Comparison of ENCODE assay signal across 21 cellular contexts in the genomic region with DNA sequence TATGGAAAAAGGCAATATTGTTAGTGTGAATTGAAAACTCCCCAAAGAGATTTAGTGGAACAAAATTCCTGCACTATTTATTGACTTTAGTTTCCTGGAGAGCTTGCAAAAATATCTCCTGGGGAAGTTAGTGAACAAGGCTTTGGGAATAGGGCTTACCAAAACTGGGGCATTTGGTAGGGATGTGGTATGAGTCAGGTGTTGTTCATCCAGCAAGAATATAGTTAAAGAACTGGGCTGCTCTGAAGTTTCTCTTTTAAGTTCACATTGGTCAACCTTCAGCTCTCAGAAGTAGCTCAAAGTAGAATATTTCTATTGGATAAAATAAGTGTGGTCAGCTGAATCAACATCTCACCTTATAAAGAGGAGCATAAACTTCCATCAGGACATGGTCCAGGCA.
DNase-seq lines count a peak whose midpoint lies in the region; ATAC-seq, FAIRE-seq and TF ChIP-seq lines count a peak whose summit lies in the region.
"Had no signal": no experiment of that assay in that cellular context is flagged by ENCODE, and none has a peak within 500 bp of the region (broad histone marks: within the 10 kb centered on the region; RNA-seq: fewer than 3 reads in every experiment).

No MANE protein-coding gene starts in this region.

- no peaks in the 10 kb centered on the region for H3K27me3 ChIP-seq in astrocyte (ENCODE audit: insufficient read depth, low read length)
- H3K27me3 ChIP-seq in foreskin keratinocyte, result no peaks in the 10 kb centered on the region
- H3K27me3 ChIP-seq in hepatocyte, result no peaks in the 10 kb centered on the region
- no peaks in the 10 kb centered on the region for H3K27me3 ChIP-seq in CD8-positive, alpha-beta T cell (ENCODE audit: insufficient read depth, low read length)

- no peak overlapping the region for H3K27ac Mint-ChIP-seq in astrocyte (ENCODE audit: unreplicated experiment)
- H3K27ac Mint-ChIP-seq in CD8-positive, alpha-beta T cell, result no peak overlapping the region

- H2AFZ ChIP-seq in astrocyte (ENCODE audit: low read depth, low read length) (no peak overlapping the region), hepatocyte (no peak overlapping the region)

- no peaks in the 10 kb centered on the region for H3K27me3 Mint-ChIP-seq in astrocyte (ENCODE audit: low read depth, unreplicated experiment)
- peaks cover 11% of the 10 kb centered on the region for H3K27me3 Mint-ChIP-seq in CD8-positive, alpha-beta T cell (ENCODE audit: low read depth)

- H3K36me3 Mint-ChIP-seq in astrocyte (ENCODE audit: low read depth, unreplicated experiment), result no peaks in the 10 kb centered on the region
- no peaks in the 10 kb centered on the region for H3K36me3 Mint-ChIP-seq in CD8-positive, alpha-beta T cell

- intact Hi-C loops in CD8-positive, alpha-beta T cell (cut with DNase I, micrococcal nuclease), result no loop called here

- H3K9me3 ChIP-seq in astrocyte (ENCODE audit: insufficient read depth, low read depth, low read length) (no peaks in the 10 kb centered on the region), hepatocyte (ENCODE audit: low read depth) (no peaks in the 10 kb centered on the region)
- H3K9me3 ChIP-seq in CD8-positive, alpha-beta T cell (ENCODE audit: low read length), result no peaks in the 10 kb centered on the region
- H3K9me3 ChIP-seq: Caco-2, HAP-1 had no signal

- H3K36me3 ChIP-seq in astrocyte (ENCODE audit: insufficient read depth, low read length) (no peaks in the 10 kb centered on the region), hepatocyte (replicated peaks; ENCODE audit: insufficient read depth, low read depth) (no peaks in the 10 kb centered on the region)
- no peaks in the 10 kb centered on the region for H3K36me3 ChIP-seq in CD8-positive, alpha-beta T cell (ENCODE audit: insufficient read depth, low read length)
- H3K36me3 ChIP-seq: HAP-1 had no signal

- no peaks in the 10 kb centered on the region for H3K9me3 Mint-ChIP-seq in astrocyte (ENCODE audit: unreplicated experiment)
- no peaks in the 10 kb centered on the region for H3K9me3 Mint-ChIP-seq in CD8-positive, alpha-beta T cell

- H3K4me1 Mint-ChIP-seq in astrocyte (ENCODE audit: low read depth, unreplicated experiment), result peaks cover 5% of the 10 kb centered on the region
- no peaks in the 10 kb centered on the region for H3K4me1 Mint-ChIP-seq in CD8-positive, alpha-beta T cell (ENCODE audit: low read depth)

- FAIRE-seq in astrocyte (lab: Jason Lieb, UNC), result no peak
- FAIRE-seq: GM12891, GM19239, K562, RCC 7860 had no signal

- H4K20me1 ChIP-seq in astrocyte (ENCODE audit: insufficient read depth, low read length) (no peaks in the 10 kb centered on the region), hepatocyte (ENCODE audit: insufficient read depth, poor library complexity, severe bottlenecking) (no peaks in the 10 kb centered on the region)

- H3K4me3 Mint-ChIP-seq in astrocyte (ENCODE audit: unreplicated experiment), result no peak overlapping the region
- no peak overlapping the region for H3K4me3 Mint-ChIP-seq in CD8-positive, alpha-beta T cell

- H3K4me2 ChIP-seq in astrocyte (ENCODE audit: low read length) (no peak overlapping the region), hepatocyte (no peak overlapping the region)

- DNase-seq in Daoy (ENCODE audit: low read depth) (peak; percentile 28), LHCN-M2 (ENCODE audit: low read depth) (peak; percentile 57), astrocyte (ENCODE audit: low read depth) (peak; percentile 54), foreskin keratinocyte (peak; percentile 27 to 66), hepatocyte (ENCODE audit: low spot score) (no peak), SKM-1 (lab: John Stamatoyannopoulos, UW; ENCODE audit: unreplicated experiment) (no peak), NCI-H82 (lab: John Stamatoyannopoulos, UW) (no peak)
- DNase-seq in CD8-positive, alpha-beta T cell, result no peak
- DNase-seq: C1 segment of cervical spinal cord, Caco-2, DMS53, MM.1S, NCI-H1105 treated with DMSO at 0.1 percent for 48 hours, NCI-H187 treated with DMSO at 0.1 percent for 48 hours, NCI-H2171, SIG-M5 had no signal

- no peak overlapping the region for H3K27ac ChIP-seq in astrocyte (ENCODE audit: low read depth, low read length)
- H3K27ac ChIP-seq in foreskin keratinocyte, result no peak overlapping the region
- no peak overlapping the region for H3K27ac ChIP-seq in hepatocyte
- H3K27ac ChIP-seq in CD8-positive, alpha-beta T cell (ENCODE audit: low read depth, low read length), result no peak overlapping the region

- H3K4me3 ChIP-seq in astrocyte (ENCODE audit: insufficient read depth, low read depth, low read length) (no peak overlapping the region), hepatocyte (no peak overlapping the region)
- no peak overlapping the region for H3K4me3 ChIP-seq in CD8-positive, alpha-beta T cell (ENCODE audit: low read depth, low read length)
- H3K4me3 ChIP-seq: HAP-1, K562 had no signal

- POLR2A ChIA-PET in CD8-positive, alpha-beta T cell (lab: Charles Lee), result no interaction called here

- no peak overlapping the region for H3K9ac ChIP-seq in astrocyte (ENCODE audit: low read length)

- H3K4me1 ChIP-seq in astrocyte (ENCODE audit: insufficient read depth, low read length), result peaks cover 5% of the 10 kb centered on the region
- no peaks in the 10 kb centered on the region for H3K4me1 ChIP-seq in foreskin keratinocyte
- H3K4me1 ChIP-seq in hepatocyte (ENCODE audit: insufficient read depth), result no peaks in the 10 kb centered on the region
- H3K4me1 ChIP-seq in CD8-positive, alpha-beta T cell (ENCODE audit: insufficient read depth, low read length), result no peaks in the 10 kb centered on the region
- H3K4me1 ChIP-seq: Caco-2, HAP-1 had no signal

- TF ChIP-seq CTCF in astrocyte (IDR thresholded peaks at IDR 0.05; ENCODE audit: insufficient read depth, low read depth, low read length), result no peak
- TF ChIP-seq CTCF in foreskin keratinocyte (conservative IDR thresholded peaks at IDR 0.05), result no peak
- TF ChIP-seq CTCF in hepatocyte (IDR thresholded peaks at IDR 0.05; ENCODE audit: poor library complexity), result no peak
- no peak for TF ChIP-seq CTCF in CD8-positive, alpha-beta T cell (IDR thresholded peaks at IDR 0.05)

- CTCF ChIA-PET in CD8-positive, alpha-beta T cell (lab: Charles Lee), result no interaction called here

- H3K9me2 ChIP-seq in hepatocyte (replicated peaks; ENCODE audit: insufficient read depth), result no peaks in the 10 kb centered on the region

- peak; percentile 97 for ATAC-seq in foreskin keratinocyte
- no peak for ATAC-seq in CD8-positive, alpha-beta T cell
- ATAC-seq: K562 had no signal

- H3K79me2 ChIP-seq in astrocyte (ENCODE audit: insufficient read depth, low read length) (no peaks in the 10 kb centered on the region), hepatocyte (no peaks in the 10 kb centered on the region)

Comparison
In these comparisons a context has a peak if more than half of its experiments do, and no peak if none do; other contexts are left out.
1. DNase-seq: peak in Daoy (single experiment), LHCN-M2 (single experiment), astrocyte (single experiment) and foreskin keratinocyte (2 of 2); none in hepatocyte (single experiment), CD8-positive, alpha-beta T cell (0 of 7), SKM-1 (single experiment) and NCI-H82 (single experiment).